In genomic region chr17:39927928-39928867, GRCh38 we compare ENCODE assay signal across 7 cellular contexts. TPM values are rescaled to one million over a fixed set of nuclear protein-coding genes. Genes with fewer than 3 reads are reported as not detected.
A peak's percentile ranks its signal among the peaks of the same experiment; 100 is the strongest.
DNase-seq lines count a peak whose midpoint lies in the region; ATAC-seq, FAIRE-seq and TF ChIP-seq lines count a peak whose summit lies in the region.

No MANE protein-coding gene starts in this region.

- H3K36me3 ChIP-seq in left ventricle myocardium inferior: peaks cover 9% of the 10 kb centered on the region

- H3K27me3 Mint-ChIP-seq in activated T-helper 1 cell treated with anti-CD3 and anti-CD28 coated beads, Interleukin-12 subunit alpha, Interleukin-12 subunit beta, Interleukin-2, Interleukin-4 antibody, amounts not matched to agents 30 ng/mL and 10 ng/mL and 1 ng/mL, durations not matched to agents 14 hours and 24 hours and 36 hours (ENCODE audit: insufficient read depth): peaks cover 2% of the 10 kb centered on the region

- DNase-seq in activated T-helper 1 cell treated with anti-CD3 and anti-CD28 coated beads, Interleukin-12 subunit alpha, Interleukin-12 subunit beta, Interleukin-2, Interleukin-4 antibody, amounts not matched to agents 30 ng/mL and 10 ng/mL and 1 ng/mL, durations not matched to agents 14 hours and 24 hours and 36 hours (ENCODE audit: low spot score): no peak
- DNase-seq in left ventricle myocardium inferior: peak; percentile 51
- peak; percentile 70 for DNase-seq in sciatic nerve (ENCODE audit: low spot score)
- DNase-seq in frontal cortex (ENCODE audit: low spot score in 2 of 2): no peak

- no peak for TF ChIP-seq CTCF in left ventricle myocardium inferior (IDR thresholded peaks at IDR 0.05; ENCODE audit: borderline replicate concordance)

- peak overlapping the region; percentile 92 for H3K27ac ChIP-seq in left ventricle myocardium inferior (replicated peaks)

- H3K4me1 ChIP-seq in left ventricle myocardium inferior: peaks cover 79% of the 10 kb centered on the region

- peaks cover 51% of the 10 kb centered on the region for H3K4me1 Mint-ChIP-seq in activated T-helper 1 cell treated with anti-CD3 and anti-CD28 coated beads, Interleukin-12 subunit alpha, Interleukin-12 subunit beta, Interleukin-2, Interleukin-4 antibody, amounts not matched to agents 30 ng/mL and 10 ng/mL and 1 ng/mL, durations not matched to agents 14 hours and 24 hours and 36 hours (ENCODE audit: low read depth)

- peaks cover 10% of the 10 kb centered on the region for H3K36me3 Mint-ChIP-seq in activated T-helper 1 cell treated with anti-CD3 and anti-CD28 coated beads, Interleukin-12 subunit alpha, Interleukin-12 subunit beta, Interleukin-2, Interleukin-4 antibody, amounts not matched to agents 30 ng/mL and 10 ng/mL and 1 ng/mL, durations not matched to agents 14 hours and 24 hours and 36 hours (ENCODE audit: low read depth)

- H3K4me3 ChIP-seq in left ventricle myocardium inferior: peak overlapping the region; percentile 87

- H3K27ac Mint-ChIP-seq in activated T-helper 1 cell treated with anti-CD3 and anti-CD28 coated beads, Interleukin-12 subunit alpha, Interleukin-12 subunit beta, Interleukin-2, Interleukin-4 antibody, amounts not matched to agents 30 ng/mL and 10 ng/mL and 1 ng/mL, durations not matched to agents 14 hours and 24 hours and 36 hours: peak overlapping the region; percentile 92

- FAIRE-seq in frontal cortex (lab: Jason Lieb, UNC): no peak

- intact Hi-C loops in activated T-helper 1 cell treated with anti-CD3 and anti-CD28 coated beads, Interleukin-12 subunit alpha, Interleukin-12 subunit beta, Interleukin-2, Interleukin-4 antibody, amounts not matched to agents 30 ng/mL and 10 ng/mL and 1 ng/mL, durations not matched to agents 14 hours and 24 hours and 36 hours (cut with micrococcal nuclease): loop anchor here (1.0 to 5.0 kb wide), 12 partner anchors 12 to 466 kb away; partner anchors contain the start of genes CASC3, CDC6, CDK12 and MED24
- intact Hi-C loops in left ventricle myocardium inferior (cut with micrococcal nuclease): no loop called here
- intact Hi-C loops in sciatic nerve (cut with DNase I): no loop called here

- H3K4me3 Mint-ChIP-seq in activated T-helper 1 cell treated with anti-CD3 and anti-CD28 coated beads, Interleukin-12 subunit alpha, Interleukin-12 subunit beta, Interleukin-2, Interleukin-4 antibody, amounts not matched to agents 30 ng/mL and 10 ng/mL and 1 ng/mL, durations not matched to agents 14 hours and 24 hours and 36 hours: peak overlapping the region; percentile 97

- H3K27me3 ChIP-seq in left ventricle myocardium inferior (ENCODE audit: low read depth): no peaks in the 10 kb centered on the region

- H3K9me3 ChIP-seq in left ventricle myocardium inferior (replicated peaks): no peaks in the 10 kb centered on the region

- no peaks in the 10 kb centered on the region for H3K9me3 Mint-ChIP-seq in activated T-helper 1 cell treated with anti-CD3 and anti-CD28 coated beads, Interleukin-12 subunit alpha, Interleukin-12 subunit beta, Interleukin-2, Interleukin-4 antibody, amounts not matched to agents 30 ng/mL and 10 ng/mL and 1 ng/mL, durations not matched to agents 14 hours and 24 hours and 36 hours

- ATAC-seq in GM19025 (IDR thresholded peaks at IDR 0.05; ENCODE audit: low read depth, unreplicated experiment) (peak; percentile 18), HG03159 (IDR thresholded peaks at IDR 0.05; ENCODE audit: unreplicated experiment) (peak; percentile 7), sciatic nerve (peak; percentile 71)
- ATAC-seq in activated CD4-positive, CD25-positive, alpha-beta regulatory T cell treated with anti-CD3 and anti-CD28 coated beads, Interleukin-2, amount 50 U/mL, for 24 hours: no peak

RNA-seq across cellular contexts. Expression of gene LRRC3C, which starts 0.7 kb away (rescaled TPM):
- not detected in 2 replicates for total RNA-seq in activated T-helper 1 cell treated with anti-CD3 and anti-CD28 coated beads, Interleukin-12 subunit alpha, Interleukin-12 subunit beta, Interleukin-2, Interleukin-4 antibody, amounts not matched to agents 30 ng/mL and 10 ng/mL and 1 ng/mL, durations not matched to agents 14 hours and 24 hours and 36 hours
- total RNA-seq in left ventricle myocardium inferior (not detected), sciatic nerve (not detected), frontal cortex (not detected)

RNA-seq across cellular contexts. Expression of gene ORMDL3, which starts 0.8 kb away (rescaled TPM):
- total RNA-seq in activated T-helper 1 cell treated with anti-CD3 and anti-CD28 coated beads, Interleukin-12 subunit alpha, Interleukin-12 subunit beta, Interleukin-2, Interleukin-4 antibody, amounts not matched to agents 30 ng/mL and 10 ng/mL and 1 ng/mL, durations not matched to agents 14 hours and 24 hours and 36 hours: 70.8 and 77.4 TPM in 2 replicates
- 44.7 TPM for total RNA-seq in left ventricle myocardium inferior
- 39.1 TPM for total RNA-seq in sciatic nerve
- total RNA-seq in frontal cortex: 38.3 TPM

RNA-seq across cellular contexts. Expression of gene GSDMB, which starts 9.8 kb away (rescaled TPM):
- 23.8 and 27.4 TPM in 2 replicates for total RNA-seq in activated T-helper 1 cell treated with anti-CD3 and anti-CD28 coated beads, Interleukin-12 subunit alpha, Interleukin-12 subunit beta, Interleukin-2, Interleukin-4 antibody, amounts not matched to agents 30 ng/mL and 10 ng/mL and 1 ng/mL, durations not matched to agents 14 hours and 24 hours and 36 hours
- 2.8 TPM for total RNA-seq in left ventricle myocardium inferior
- 15.2 TPM for total RNA-seq in sciatic nerve
- 6.5 TPM for total RNA-seq in frontal cortex

RNA-seq across cellular contexts. Expression of gene GSDMA, which starts 34.6 kb away (rescaled TPM):
- total RNA-seq in activated T-helper 1 cell treated with anti-CD3 and anti-CD28 coated beads, Interleukin-12 subunit alpha, Interleukin-12 subunit beta, Interleukin-2, Interleukin-4 antibody, amounts not matched to agents 30 ng/mL and 10 ng/mL and 1 ng/mL, durations not matched to agents 14 hours and 24 hours and 36 hours: 0.42 and 0.73 TPM in 2 replicates
- 0.66 TPM for total RNA-seq in left ventricle myocardium inferior
- 1.5 TPM for total RNA-seq in sciatic nerve
- total RNA-seq in frontal cortex: under 0.01 TPM

RNA-seq across cellular contexts. Expression of gene PSMD3, which starts 52.4 kb away (rescaled TPM):
- total RNA-seq in activated T-helper 1 cell treated with anti-CD3 and anti-CD28 coated beads, Interleukin-12 subunit alpha, Interleukin-12 subunit beta, Interleukin-2, Interleukin-4 antibody, amounts not matched to agents 30 ng/mL and 10 ng/mL and 1 ng/mL, durations not matched to agents 14 hours and 24 hours and 36 hours: 191 and 201 TPM in 2 replicates
- 86.7 TPM for total RNA-seq in left ventricle myocardium inferior
- total RNA-seq in sciatic nerve: 68.7 TPM
- total RNA-seq in frontal cortex: 77.0 TPM

Comparison
In these comparisons a context has a peak if more than half of its experiments do, and no peak if none do; other contexts are left out.
1. ATAC-seq: peak in GM19025 (single experiment), HG03159 (single experiment) and sciatic nerve (single experiment); none in activated CD4-positive, CD25-positive, alpha-beta regulatory T cell treated with anti-CD3 and anti-CD28 coated beads, Interleukin-2, amount 50 U/mL, for 24 hours (0 of 2).
2. DNase-seq: peak in left ventricle myocardium inferior (single experiment) and sciatic nerve (single experiment); none in activated T-helper 1 cell treated with anti-CD3 and anti-CD28 coated beads, Interleukin-12 subunit alpha, Interleukin-12 subunit beta, Interleukin-2, Interleukin-4 antibody, amounts not matched to agents 30 ng/mL and 10 ng/mL and 1 ng/mL, durations not matched to agents 14 hours and 24 hours and 36 hours (single experiment) and frontal cortex (0 of 2).